Comparison of ENCODE assay signal across 10 cellular contexts in genomic region chr15:74173545-74174215, GRCh38. TPM values are rescaled to one million over a fixed set of nuclear protein-coding genes. Genes with fewer than 3 reads are reported as not detected.
DNase-seq lines count a peak whose midpoint lies in the region; ATAC-seq and TF ChIP-seq lines count a peak whose summit lies in the region.
"Had no signal": no experiment of that assay in that cellular context is flagged by ENCODE, and none has a peak within 500 bp of the region (broad histone marks: within the 10 kb centered on the region; RNA-seq: fewer than 3 reads in every experiment).

Gene ISLR (plus strand): TSS chr15:74173710. CDS start chr15:74174859, 1,149 bp downstream.

- H3K4me3 ChIP-seq in GM23248: peak within 1 kb of the TSS; percentile 59
- H3K4me3 ChIP-seq in skeletal muscle satellite cell (ENCODE audit: low read length): no peak within 1 kb of the TSS

- H3F3A ChIP-seq in GM23248 (ENCODE audit: insufficient read depth): peaks cover 24% of the 10 kb centered on the region

- H3K36me3 ChIP-seq in GM23248 (ENCODE audit: low read depth) (no peaks in the 10 kb centered on the region), skeletal muscle satellite cell (ENCODE audit: insufficient read depth, low read length) (no peaks in the 10 kb centered on the region)

- H3K79me2 ChIP-seq in GM23248 (ENCODE audit: insufficient read depth): peaks cover 4% of the 10 kb centered on the region; the same call in 1 of the 2 replicates

- H3K27me3 ChIP-seq in GM23248 (replicated peaks; ENCODE audit: insufficient read depth) (no peaks in the 10 kb centered on the region), layer of hippocampus (ENCODE audit: control insufficient read depth, insufficient read depth, low read length) (no peaks in the 10 kb centered on the region), skeletal muscle satellite cell (ENCODE audit: control insufficient read depth, insufficient read depth, low read length) (peaks cover 15% of the 10 kb centered on the region)

- H3K36me3 Mint-ChIP-seq in activated CD8-positive, alpha-beta T cell treated with anti-CD3 and anti-CD28 coated beads for 36 hours (ENCODE audit: low read depth): no peaks in the 10 kb centered on the region

- no peak for ATAC-seq in GM19463 (IDR thresholded peaks at IDR 0.05; ENCODE audit: unreplicated experiment)
- ATAC-seq in GM18861 (IDR thresholded peaks at IDR 0.05; ENCODE audit: unreplicated experiment): no peak
- no peak for ATAC-seq in activated CD8-positive, alpha-beta T cell treated with anti-CD3 and anti-CD28 coated beads for 36 hours

- POLR2A ChIA-PET in activated CD8-positive, alpha-beta T cell treated with anti-CD3 and anti-CD28 coated beads for 36 hours (lab: Charles Lee): interaction anchor here (1.1 kb wide), 1 partner anchor 136 kb away, joined by 3 read pairs; no protein-coding TSS in a partner anchor

- CTCF ChIA-PET in activated CD8-positive, alpha-beta T cell treated with anti-CD3 and anti-CD28 coated beads for 36 hours (lab: Charles Lee): no interaction called here

- peak within 1 kb of the TSS; percentile 59 for H3K27ac ChIP-seq in GM23248
- peak within 1 kb of the TSS; percentile 46 for H3K27ac ChIP-seq in layer of hippocampus (ENCODE audit: low read depth, low read length)

- TF ChIP-seq CTCF in activated CD8-positive, alpha-beta T cell treated with anti-CD3 and anti-CD28 coated beads for 36 hours (IDR thresholded peaks at IDR 0.05): no peak

- H3K9me2 ChIP-seq in GM23248 (ENCODE audit: insufficient read depth): no peaks in the 10 kb centered on the region

- no peak within 1 kb of the TSS for H3K27ac Mint-ChIP-seq in activated CD8-positive, alpha-beta T cell treated with anti-CD3 and anti-CD28 coated beads for 36 hours

- no peaks in the 10 kb centered on the region for H3K27me3 Mint-ChIP-seq in activated CD8-positive, alpha-beta T cell treated with anti-CD3 and anti-CD28 coated beads for 36 hours

- peak within 1 kb of the TSS; percentile 67 for H2AFZ ChIP-seq in GM23248

- peak; percentile 70 for DNase-seq in GM23248
- DNase-seq in brain pericyte (ENCODE audit: low read depth, low spot score): peak; percentile 43
- no peak for DNase-seq in SHP77 (lab: John Stamatoyannopoulos, UW)
- no peak for DNase-seq in activated CD8-positive, alpha-beta T cell treated with anti-CD3 and anti-CD28 coated beads for 36 hours
- DNase-seq: NCI-H1436 had no signal

- in situ Hi-C loops in GM23248 (cut with MboI): no loop called here

- WGBS in GM23248 (ENCODE audit: low coverage in 1 of 2, low lambda C conversion rate in 2 of 2, missing lambda C conversion rate in 2 of 2), 2 experiments: 8 to 9% methylated on average over 16 to 17 of the region's 17 CpGs

- intact Hi-C loops in activated CD8-positive, alpha-beta T cell treated with anti-CD3 and anti-CD28 coated beads for 36 hours (cut with micrococcal nuclease): no loop called here

- H3K9me3 ChIP-seq in GM23248 (ENCODE audit: low read depth) (no peaks in the 10 kb centered on the region), skeletal muscle satellite cell (replicated peaks; ENCODE audit: low read length) (no peaks in the 10 kb centered on the region)

- H3K4me1 ChIP-seq in GM23248 (ENCODE audit: insufficient read depth): peaks cover 44% of the 10 kb centered on the region
- peaks cover 33% of the 10 kb centered on the region for H3K4me1 ChIP-seq in skeletal muscle satellite cell (ENCODE audit: control insufficient read depth, insufficient read depth, low read length)

- H3K4me2 ChIP-seq in GM23248 (ENCODE audit: unreplicated experiment): peak within 1 kb of the TSS; percentile 70
- peak within 1 kb of the TSS; percentile 45 for H3K4me2 ChIP-seq in skeletal muscle satellite cell (ENCODE audit: low read length)

- no peaks in the 10 kb centered on the region for H3K4me1 Mint-ChIP-seq in activated CD8-positive, alpha-beta T cell treated with anti-CD3 and anti-CD28 coated beads for 36 hours (ENCODE audit: low read depth)

- peak within 1 kb of the TSS; percentile 67 for H3K9ac ChIP-seq in GM23248
- peak within 1 kb of the TSS; percentile 8 for H3K9ac ChIP-seq in skeletal muscle satellite cell (ENCODE audit: low read depth, low read length)

- H3K4me3 Mint-ChIP-seq in activated CD8-positive, alpha-beta T cell treated with anti-CD3 and anti-CD28 coated beads for 36 hours: no peak within 1 kb of the TSS

- H3K9me3 Mint-ChIP-seq in activated CD8-positive, alpha-beta T cell treated with anti-CD3 and anti-CD28 coated beads for 36 hours: no peaks in the 10 kb centered on the region

- H4K20me1 ChIP-seq in GM23248 (ENCODE audit: insufficient read depth): no peaks in the 10 kb centered on the region

RNA-seq across cellular contexts. Expression of gene ISLR, which starts in this region (rescaled TPM):
- total RNA-seq in GM23248 (2014; rRNA removed; shearing (Covaris generic)): 110 and 127 TPM in 2 replicates
- 124 and 125 TPM in 2 replicates for polyA plus RNA-seq in GM23248 (2016; fragmentation: Nextera tagmentation; extraction: Ambion mirVana)
- total RNA-seq in skeletal muscle satellite cell (2012; rRNA removed): 10.6 and 34.7 TPM in 2 replicates
- total RNA-seq in activated CD8-positive, alpha-beta T cell treated with anti-CD3 and anti-CD28 coated beads for 36 hours: not detected
- total RNA-seq: T-helper 1 cell treated with Interleukin-12 subunit alpha and Interleukin-12 subunit beta and Interleukin-4 antibody, amounts not matched to agents 30 ng/mL and 1 ng/mL, for 36 hours had no signal

Comparison
In these comparisons a context has a peak if more than half of its experiments do, and no peak if none do; other contexts are left out.
1. RNA of gene ISLR (total RNA-seq): 110 to 127 TPM in GM23248; not detected in activated CD8-positive, alpha-beta T cell treated with anti-CD3 and anti-CD28 coated beads for 36 hours; every median in the first group is over 100 times any median in the second.
2. DNase-seq: peak in GM23248 (single experiment) and brain pericyte (single experiment); none in SHP77 (0 of 2) and activated CD8-positive, alpha-beta T cell treated with anti-CD3 and anti-CD28 coated beads for 36 hours (single experiment).